In the genomic region with DNA sequence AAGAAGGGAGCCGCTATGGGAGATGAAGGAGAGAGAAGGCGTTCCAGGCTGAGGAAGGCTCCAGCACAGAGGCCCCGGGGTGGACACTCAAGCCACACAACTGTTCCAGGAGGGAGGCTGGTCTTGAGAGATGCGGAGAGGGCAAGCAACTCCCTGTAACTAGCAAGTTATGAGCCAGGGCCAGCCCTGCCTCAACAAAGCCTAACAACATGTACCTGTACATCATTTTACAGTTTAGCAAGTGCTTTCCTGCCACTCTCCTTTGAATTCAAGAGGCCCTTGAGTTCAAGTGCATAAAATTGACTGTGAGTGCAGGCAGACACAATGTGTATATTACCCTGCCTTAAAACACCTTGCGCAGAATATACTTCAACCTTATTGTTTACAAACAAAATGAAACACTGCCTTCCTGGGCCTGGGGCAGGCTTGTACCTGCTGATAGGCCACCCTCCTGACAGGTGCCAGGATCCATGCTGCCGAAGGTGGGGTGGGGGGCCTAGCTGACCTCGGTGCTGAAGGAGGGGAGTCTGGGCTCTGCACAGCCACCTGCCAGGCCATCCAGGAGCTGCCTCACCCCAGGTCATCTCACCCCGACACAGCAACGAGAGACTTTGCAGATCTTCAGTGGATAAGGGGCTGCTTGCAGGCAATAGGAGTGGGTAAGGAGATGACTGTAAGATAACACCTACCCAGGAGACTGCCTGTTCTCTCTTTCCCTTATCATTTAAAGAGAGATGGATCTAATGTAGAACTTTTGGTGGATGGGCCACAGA, we compare ENCODE assay signal across 1 cellular context.
TF ChIP-seq lines count a peak whose summit lies in the region.

No MANE protein-coding gene starts in this region.

TF ChIP-seq in GM23338, 12 proteins besides CTCF, POLR2A, EP300 and RAD21 (continued from another document):
- TF ChIP-seq POLR2AphosphoS5 (IDR thresholded peaks at IDR 0.05; ENCODE audit: low read depth) (no peak), STAT1 (IDR thresholded peaks at IDR 0.05; ENCODE audit: unreplicated experiment) (no peak), EZH2phosphoT487 (IDR thresholded peaks at IDR 0.05; ENCODE audit: unreplicated experiment) (no peak)
TF ChIP-seq in GM23338: peak in this region for 0.
